33 cellular contexts compared by ENCODE assay signal in the genomic region with DNA sequence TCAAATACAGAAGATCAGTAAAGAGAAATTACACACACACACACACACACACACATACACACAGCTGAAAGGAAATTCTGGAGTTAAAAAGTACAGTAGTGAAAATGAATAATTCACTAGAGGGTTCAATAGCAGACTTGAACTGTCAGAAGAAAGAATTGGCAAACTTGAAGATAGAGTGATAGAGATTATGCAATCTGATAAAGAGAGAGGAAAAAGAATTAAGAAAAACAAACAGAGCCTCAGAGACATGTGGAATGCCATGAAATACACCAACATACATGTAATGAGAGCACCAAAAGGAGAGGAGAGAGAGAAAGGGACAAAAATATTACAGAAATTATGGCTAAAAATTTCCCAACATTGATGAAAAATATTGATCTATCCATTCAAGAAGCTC.
DNase-seq lines count a peak whose midpoint lies in the region; ATAC-seq, FAIRE-seq and TF ChIP-seq lines count a peak whose summit lies in the region.
"Had no signal": no experiment of that assay in that cellular context is flagged by ENCODE, and none has a peak within 500 bp of the region (broad histone marks: within the 10 kb centered on the region; RNA-seq: fewer than 3 reads in every experiment).

No MANE protein-coding gene starts in this region.

- POLR2A ChIA-PET in HepG2 (lab: Yijun Ruan, JAX) (no interaction called here), HEK293 (lab: Yijun Ruan, JAX) (no interaction called here), K562 (lab: Yijun Ruan, JAX) (interaction anchor here (0.5 kb wide), 1 partner anchor 13 kb away, joined by 3 read pairs; no protein-coding TSS in a partner anchor)

- intact Hi-C loops in HepG2 (cut with micrococcal nuclease; ENCODE audit: unreplicated experiment) (no loop called here), right lobe of liver (cut with DNase I) (no loop called here), K562 (cut with micrococcal nuclease) (no loop called here)

- H3K9me3 ChIP-seq in HepG2 (ENCODE audit: low read length): peaks cover 15% of the 10 kb centered on the region
- H3K9me3 ChIP-seq in right lobe of liver: no peaks in the 10 kb centered on the region
- H3K9me3 ChIP-seq in HEK293 (ENCODE audit: control insufficient read depth, insufficient read depth, low read depth, low read length): no peaks in the 10 kb centered on the region
- no peaks in the 10 kb centered on the region; the same call in 1 of the 2 replicates for H3K9me3 ChIP-seq in K562 (replicated peaks; ENCODE audit: control insufficient read depth, insufficient read depth, low read depth, low read length)
- H3K9me3 ChIP-seq: BE2C, Caco-2 had no signal

- TF ChIP-seq RAD21 in HepG2 (CRISPR knock-in tag; IDR thresholded peaks at IDR 0.05): no peak
- no peak for TF ChIP-seq RAD21 in K562 (CRISPR knock-in tag; conservative IDR thresholded peaks at IDR 0.05 in 1 of 2, IDR thresholded peaks at IDR 0.05 in 1 of 2)

- in situ Hi-C loops in HepG2 (cut with HindIII; ENCODE audit: extremely low pct_ligation_motif_present, low pct_unique_long_range_greater_than_20kb): no loop called here
- in situ Hi-C loops in K562 (cut with MboI): no loop called here

- TF ChIP-seq EP300 in HepG2 (IDR thresholded peaks at IDR 0.05; ENCODE audit: low read depth in 2 of 2, low read length in 2 of 2): no peak
- TF ChIP-seq EP300 in HepG2 (CRISPR knock-in tag; IDR thresholded peaks at IDR 0.05; ENCODE audit: borderline replicate concordance): no peak
- TF ChIP-seq EP300 in K562 (IDR thresholded peaks at IDR 0.05; ENCODE audit: low read length): no peak

- BruUV-seq in HepG2 (replicated peaks; lab: Mats Ljungman, UMichigan): no TSS peak
- BruUV-seq in K562 (replicated peaks; lab: Mats Ljungman, UMichigan): no TSS peak

- FAIRE-seq in HepG2 (lab: Jason Lieb, UNC) (no peak), K562 (lab: Jason Lieb, UNC) (no peak)
- FAIRE-seq: A204.1, D721Med had no signal

- H3K79me2 ChIP-seq in HepG2 (ENCODE audit: insufficient read depth, low read length) (no peaks in the 10 kb centered on the region), K562 (ENCODE audit: control insufficient read depth, insufficient read depth, low read length) (no peaks in the 10 kb centered on the region)

- TF ChIP-seq CTCF in HepG2 (CRISPR knock-in tag; IDR thresholded peaks at IDR 0.05): no peak
- no peak for TF ChIP-seq CTCF in right lobe of liver (IDR thresholded peaks at IDR 0.05)
- no peak for TF ChIP-seq CTCF in HEK293 (tag by site-specific recombination; IDR thresholded peaks at IDR 0.05)
- TF ChIP-seq CTCF in K562 (IDR thresholded peaks at IDR 0.05 in 2 of 3, conservative IDR thresholded peaks at IDR 0.05 in 1 of 3; ENCODE audit: insufficient read depth in 2 of 3, low read depth in 1 of 3, low read length in 3 of 3): no peak

- no peak overlapping the region for H3K9ac ChIP-seq in HepG2 (ENCODE audit: insufficient read depth, low read depth, low read length)
- H3K9ac ChIP-seq in K562 (ENCODE audit: insufficient read depth in 1 of 2, low read depth in 2 of 2, low read length in 2 of 2): no peak overlapping the region
- H3K9ac ChIP-seq: BLaER1; BLaER1 treated with 17β-estradiol and CSF1 and Interleukin-3, amounts not matched to agents 10 nM and 100 nM had no signal

- H3K4me2 ChIP-seq in HepG2 (ENCODE audit: low read depth, low read length) (no peak overlapping the region), K562 (ENCODE audit: insufficient read depth, low read length) (no peak overlapping the region)
- H3K4me2 ChIP-seq: A549; BLaER1; BLaER1 treated with 17β-estradiol and CSF1 and Interleukin-3, amounts not matched to agents 10 nM and 100 nM had no signal

- ATAC-seq in HepG2: no peak
- no peak for ATAC-seq in right lobe of liver
- no peak for ATAC-seq in K562
- no peak for ATAC-seq in GM21619 (IDR thresholded peaks at IDR 0.05; ENCODE audit: unreplicated experiment)
- ATAC-seq: A549; CD8-positive, alpha-beta T cell had no signal

- H4K20me1 ChIP-seq in HepG2 (ENCODE audit: insufficient read depth, low read length) (no peaks in the 10 kb centered on the region), K562 (replicated peaks; ENCODE audit: control insufficient read depth, insufficient read depth, low read length) (no peaks in the 10 kb centered on the region)
- H4K20me1 ChIP-seq: BLaER1; BLaER1 treated with 17β-estradiol and CSF1 and Interleukin-3, amounts not matched to agents 10 nM and 100 nM had no signal

- CTCF ChIA-PET in HepG2 (lab: Yijun Ruan, JAX; ENCODE audit: low intra/inter-chr PET ratio, low total read pairs) (no interaction called here), HEK293 (lab: Yijun Ruan, JAX) (interaction anchor here (0.6 to 1.8 kb wide), 6 partner anchors 13 to 162 kb away, joined by 3 to 8 read pairs (median 4); a partner anchor contains a TSS), K562 (lab: Yijun Ruan, JAX; ENCODE audit: low intra/inter-chr PET ratio) (no interaction called here)

- H3K27ac ChIP-seq in HepG2 (ENCODE audit: extremely low read length, insufficient read depth, low read length) (no peak overlapping the region), right lobe of liver (no peak overlapping the region), HEK293 (ENCODE audit: extremely low read depth, low read depth, low read length) (no peak overlapping the region), K562 (ENCODE audit: extremely low read depth, low read depth, low read length) (no peak overlapping the region)
- H3K27ac ChIP-seq: 22Rv1; A549; BLaER1; BLaER1 treated with 17β-estradiol and CSF1 and Interleukin-3, amounts not matched to agents 10 nM and 100 nM; C4-2B had no signal

- H3K9me1 ChIP-seq in K562 (ENCODE audit: control insufficient read depth, insufficient read depth, low read length): no peaks in the 10 kb centered on the region

- H3K27me3 ChIP-seq in HepG2 (ENCODE audit: control insufficient read depth in 1 of 2, insufficient read depth in 2 of 2, low read length in 2 of 2) (peaks cover 0 to 4% of the 10 kb centered on the region in 2 experiments; a peak in 1 of 5 replicates), right lobe of liver (no peaks in the 10 kb centered on the region), K562 (ENCODE audit: control insufficient read depth in 2 of 2, insufficient read depth in 2 of 2, low read length in 2 of 2) (no peaks in the 10 kb centered on the region)
- H3K27me3 ChIP-seq: BE2C; BLaER1; BLaER1 treated with 17β-estradiol and CSF1 and Interleukin-3, amounts not matched to agents 10 nM and 100 nM had no signal

- DNase-seq in HepG2 (ENCODE audit: low spot score): no peak
- DNase-seq in right lobe of liver: no peak
- no peak for DNase-seq in K562 (ENCODE audit: extremely low read depth in 1 of 4, low spot score in 3 of 4)
- no peak for DNase-seq in NCI-H446 treated with DMSO at 0.1 percent for 48 hours (lab: John Stamatoyannopoulos, UW)
- DNase-seq: 8988T; ACHN; AML-193; BE2C; C1 segment of cervical spinal cord; Caco-2; Calu3; CD4-positive, alpha-beta memory T cell; CD4-positive, alpha-beta T cell; CD4-positive, CD25-positive, alpha-beta regulatory T cell; CD8-positive, alpha-beta memory T cell; CD8-positive, alpha-beta T cell; COR-L47; DMS 273 treated with DMSO at 0.1 percent for 48 hours; DMS153; DMS53; DMS79; DMS79 treated with DMSO at 0.1 percent for 48 hours; DND-41; EL had no signal

- H3K4me1 ChIP-seq in HepG2 (ENCODE audit: insufficient read depth, low read length): peaks cover 11% of the 10 kb centered on the region
- H3K4me1 ChIP-seq in right lobe of liver: no peaks in the 10 kb centered on the region
- no peaks in the 10 kb centered on the region for H3K4me1 ChIP-seq in HEK293 (ENCODE audit: control insufficient read depth, insufficient read depth, low read length)
- no peaks in the 10 kb centered on the region for H3K4me1 ChIP-seq in K562 (replicated peaks in 1 of 2; ENCODE audit: control insufficient read depth in 2 of 2, insufficient read depth in 2 of 2, low read length in 2 of 2)
- H3K4me1 ChIP-seq: A549; BLaER1; BLaER1 treated with 17β-estradiol and CSF1 and Interleukin-3, amounts not matched to agents 10 nM and 100 nM; Caco-2 had no signal

- no peaks in the 10 kb centered on the region for H3K36me3 ChIP-seq in HepG2 (replicated peaks in 1 of 2; ENCODE audit: control insufficient read depth in 1 of 2, insufficient read depth in 2 of 2, low read length in 2 of 2)
- no peaks in the 10 kb centered on the region for H3K36me3 ChIP-seq in right lobe of liver
- no peaks in the 10 kb centered on the region for H3K36me3 ChIP-seq in HEK293 (ENCODE audit: control insufficient read depth in 2 of 2, insufficient read depth in 1 of 2, low read length in 2 of 2)
- H3K36me3 ChIP-seq in K562 (ENCODE audit: control insufficient read depth, insufficient read depth, low read length): no peaks in the 10 kb centered on the region
- H3K36me3 ChIP-seq: BE2C; BLaER1; BLaER1 treated with 17β-estradiol and CSF1 and Interleukin-3, amounts not matched to agents 10 nM and 100 nM had no signal

- no peak overlapping the region for H2AFZ ChIP-seq in HepG2 (ENCODE audit: low read length)
- H2AFZ ChIP-seq in K562 (ENCODE audit: low read depth, low read length): no peak overlapping the region

- H3K4me3 ChIP-seq in HepG2 (replicated peaks in 1 of 3; ENCODE audit: insufficient read depth in 1 of 3, low read depth in 2 of 3, low read length in 3 of 3): no peak overlapping the region
- H3K4me3 ChIP-seq in right lobe of liver: no peak overlapping the region
- no peak overlapping the region for H3K4me3 ChIP-seq in HEK293 (ENCODE audit: low read depth, low read length)
- H3K4me3 ChIP-seq in K562: no peak overlapping the region
- H3K4me3 ChIP-seq: A549; BLaER1; BLaER1 treated with 17β-estradiol and CSF1 and Interleukin-3, amounts not matched to agents 10 nM and 100 nM had no signal

- TF ChIP-seq POLR2A in HepG2 (IDR thresholded peaks at IDR 0.05; ENCODE audit: insufficient read depth in 1 of 2, low read depth in 2 of 2, low read length in 2 of 2) (no peak), right lobe of liver (IDR thresholded peaks at IDR 0.05) (no peak), K562 (conservative IDR thresholded peaks at IDR 0.05) (no peak)

TF ChIP-seq in HepG2, 621 proteins besides CTCF, POLR2A, EP300 and RAD21:
- TF ChIP-seq ZNF709 (CRISPR knock-in tag; IDR thresholded peaks at IDR 0.05) (peak; percentile 99; the same call in 1 of the 2 replicates), ZNF160 (CRISPR knock-in tag; IDR thresholded peaks at IDR 0.05) (peak; percentile 98), ZBTB42 (CRISPR knock-in tag; IDR thresholded peaks at IDR 0.05) (no peak), ZNF207 (IDR thresholded peaks at IDR 0.05; ENCODE audit: borderline replicate concordance) (no peak)

TF ChIP-seq in K562, 482 proteins besides CTCF, POLR2A, EP300 and RAD21 (continues in another document):
- TF ChIP-seq RHOXF2B (CRISPR knock-in tag; conservative IDR thresholded peaks at IDR 0.05) (no peak), TRIM24 (IDR thresholded peaks at IDR 0.05) (peak in 1 of 2 experiments; percentile 57; a peak in 1 of 4 replicates)
